Comparison of ENCODE assay signal across 7 cellular contexts in genomic region chr16:69296771-69297170, GRCh38. TPM values are rescaled to one million over a fixed set of nuclear protein-coding genes. Genes with fewer than 3 reads are reported as not detected.
"Had no signal": no experiment of that assay in that cellular context is flagged by ENCODE, and none has a peak within 500 bp of the region (broad histone marks: within the 10 kb centered on the region; RNA-seq: fewer than 3 reads in every experiment).

No MANE protein-coding gene starts in this region.

RNA-seq across cellular contexts. Expression of gene TMED6, which starts 54.8 kb away (rescaled TPM):
- total RNA-seq: PC-3, Right ventricle myocardium inferior, Right ventricle myocardium superior, RPMI7951, SJCRH30, SK-MEL-5 had no signal
- polyA plus RNA-seq: SK-N-SH had no signal
